In the genomic region with DNA sequence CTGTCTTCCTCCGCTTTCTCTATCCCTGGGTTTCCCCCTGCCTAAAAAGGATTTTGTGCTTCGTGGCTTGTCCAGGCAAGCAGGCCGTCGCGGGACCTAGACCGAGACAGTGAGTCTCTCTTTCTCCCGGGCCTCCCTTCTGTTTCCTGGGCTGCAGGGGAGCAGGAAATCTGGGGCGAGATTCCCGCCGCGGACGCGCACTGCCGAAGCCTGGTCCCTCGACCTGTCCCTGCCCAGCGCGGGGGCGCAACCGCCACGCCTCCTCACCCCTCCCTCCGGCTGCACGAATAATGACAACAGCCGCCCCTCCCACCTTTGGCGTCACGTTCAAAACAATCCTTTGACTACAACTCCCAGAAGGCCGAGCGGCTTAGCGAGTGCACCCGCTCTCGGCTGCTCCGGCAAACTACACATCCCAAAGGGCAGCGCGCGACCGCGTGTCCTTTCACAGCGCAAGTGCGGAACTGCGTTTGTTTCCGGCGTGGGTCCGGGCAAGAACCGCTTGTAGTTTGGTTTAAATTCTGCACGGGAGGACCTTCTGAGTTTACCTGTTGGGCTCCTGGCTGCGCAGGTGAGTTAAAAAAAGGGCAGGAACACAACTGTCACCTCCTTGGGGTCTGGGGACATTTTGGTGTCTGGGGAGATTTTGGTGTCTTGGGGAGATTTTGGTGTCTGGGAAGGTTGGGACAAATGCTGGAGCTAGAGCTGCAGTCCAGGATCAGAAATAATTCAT, we compare ENCODE assay signal across 8 cellular contexts. TPM values are rescaled to one million over a fixed set of nuclear protein-coding genes. Genes with fewer than 3 reads are reported as not detected.
DNase-seq lines count a peak whose midpoint lies in the region; ATAC-seq and TF ChIP-seq lines count a peak whose summit lies in the region.

CLP1 (plus strand) TSS at position 473 of the 733 bp plus-strand sequence. CDS start 1,715 bp downstream, outside the sequence.

- H3K27ac ChIP-seq in SK-N-SH (ENCODE audit: low read depth in 2 of 2, low read length in 1 of 2) (peak within 1 kb of the TSS; percentile 71 to 80), testis (peak within 1 kb of the TSS; percentile 72 to 91)

- POLR2A ChIA-PET in SK-N-SH (lab: Yijun Ruan, JAX): no interaction called here

- DNase-seq in GM04504 (ENCODE audit: low read depth) (peak; percentile 98), NCI-H1048 (lab: John Stamatoyannopoulos, UW) (peak; percentile 97), SK-N-SH (peak; percentile 95), globus pallidus (ENCODE audit: low spot score) (peak; percentile 99), occipital lobe (lab: John Stamatoyannopoulos, UW) (peak; percentile 99), testis (peak; percentile 100)
- peak; percentile 99 for DNase-seq in activated naive CD4-positive, alpha-beta T cell treated with anti-CD3 and anti-CD28 coated beads, Interleukin-2, amount 50 U/mL, for 16 hours

- intact Hi-C loops in testis (cut with DNase I; ENCODE audit: low total_unique reads): no loop called here

- TF ChIP-seq CTCF in SK-N-SH (IDR thresholded peaks at IDR 0.05) (no peak), testis (IDR thresholded peaks at IDR 0.05) (peak in 1 of 3 experiments; percentile 4)

- H3K79me2 ChIP-seq in SK-N-SH (ENCODE audit: insufficient read depth): peaks cover 36% of the 10 kb centered on the region

- H2AFZ ChIP-seq in SK-N-SH (ENCODE audit: low read depth): peak within 1 kb of the TSS; percentile 83

- H3K4me3 ChIP-seq in SK-N-SH (ENCODE audit: low read depth in 2 of 2, low read length in 1 of 2): peak within 1 kb of the TSS; percentile 71 to 85
- peak within 1 kb of the TSS; percentile 63 to 68 for H3K4me3 ChIP-seq in testis

- TF ChIP-seq RAD21 in SK-N-SH (IDR thresholded peaks at IDR 0.05; ENCODE audit: low read length): no peak

- no peaks in the 10 kb centered on the region for H3K9me2 ChIP-seq in SK-N-SH

- no peaks in the 10 kb centered on the region for H4K20me1 ChIP-seq in SK-N-SH (ENCODE audit: insufficient read depth)

- peaks cover 0 to 2% of the 10 kb centered on the region in 2 experiments; a peak in 2 of 4 replicates for H3K4me1 ChIP-seq in SK-N-SH (ENCODE audit: control insufficient read depth in 1 of 2, insufficient read depth in 2 of 2, low read depth in 1 of 2, low read length in 1 of 2)
- H3K4me1 ChIP-seq in testis: peaks cover 7% of the 10 kb centered on the region

- CTCF ChIA-PET in SK-N-SH (lab: Yijun Ruan, JAX): interaction anchor here (1.1 to 2.7 kb wide), 5 partner anchors 9 to 199 kb away, joined by 3 to 14 read pairs (median 5); partner anchors contain the start of gene UBE2L6

- no peak for TF ChIP-seq EP300 in SK-N-SH (IDR thresholded peaks at IDR 0.05; ENCODE audit: borderline replicate concordance in 1 of 2, low read depth in 1 of 2, low read length in 1 of 2)

- peak within 1 kb of the TSS; percentile 75 for H3K4me2 ChIP-seq in SK-N-SH

- H3K27me3 ChIP-seq in SK-N-SH (ENCODE audit: insufficient read depth) (no peaks in the 10 kb centered on the region), testis (no peaks in the 10 kb centered on the region)

- H3F3A ChIP-seq in SK-N-SH (replicated peaks; ENCODE audit: insufficient read depth): peaks cover 15% of the 10 kb centered on the region

- H3K36me3 ChIP-seq in SK-N-SH (replicated peaks in 1 of 2; ENCODE audit: control insufficient read depth in 1 of 2, insufficient read depth in 2 of 2, low read length in 1 of 2) (peaks cover 24 to 26% of the 10 kb centered on the region in 2 experiments), testis (ENCODE audit: low read depth, missing control alignments) (no peaks in the 10 kb centered on the region)

- TF ChIP-seq POLR2A in testis (IDR thresholded peaks at IDR 0.05): peak; percentile 41

- no peaks in the 10 kb centered on the region for H3K9me3 ChIP-seq in SK-N-SH
- H3K9me3 ChIP-seq in testis: no peaks in the 10 kb centered on the region

- H3K9ac ChIP-seq in SK-N-SH: peak within 1 kb of the TSS; percentile 71

- ATAC-seq in HG02571 (IDR thresholded peaks at IDR 0.05; ENCODE audit: unreplicated experiment): peak; percentile 97

- WGBS in SK-N-SH (ENCODE audit: low lambda C conversion rate): 3% methylated on average over 25 of the region's 45 CpGs
- WGBS in testis, 2 donors: 0 to 1% methylated on average over 22 to 35 of the region's 45 CpGs

TF ChIP-seq in SK-N-SH, 30 proteins besides CTCF, POLR2A, EP300 and RAD21 (continues in another document):
- TF ChIP-seq, protein P1, sequence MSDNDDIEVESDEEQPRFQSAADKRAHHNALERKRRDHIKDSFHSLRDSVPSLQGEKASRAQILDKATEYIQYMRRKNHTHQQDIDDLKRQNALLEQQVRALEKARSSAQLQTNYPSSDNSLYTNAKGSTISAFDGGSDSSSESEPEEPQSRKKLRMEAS (IDR thresholded peaks at IDR 0.05; ENCODE audit: low read depth): peak; percentile 90
- TF ChIP-seq NRF1 (IDR thresholded peaks at IDR 0.05; ENCODE audit: low read depth, low read length): peak; percentile 78; the same call in 1 of the 2 replicates
- TF ChIP-seq, protein P2, sequence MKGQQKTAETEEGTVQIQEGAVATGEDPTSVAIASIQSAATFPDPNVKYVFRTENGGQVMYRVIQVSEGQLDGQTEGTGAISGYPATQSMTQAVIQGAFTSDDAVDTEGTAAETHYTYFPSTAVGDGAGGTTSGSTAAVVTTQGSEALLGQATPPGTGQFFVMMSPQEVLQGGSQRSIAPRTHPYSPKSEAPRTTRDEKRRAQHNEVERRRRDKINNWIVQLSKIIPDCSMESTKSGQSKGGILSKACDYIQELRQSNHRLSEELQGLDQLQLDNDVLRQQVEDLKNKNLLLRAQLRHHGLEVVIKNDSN (IDR thresholded peaks at IDR 0.05; ENCODE audit: borderline replicate concordance, low read depth): peak; percentile 89
- 0 out of 2 replicates have a peak, but pooled peaks have one; percentile 3 for TF ChIP-seq PBX3 (IDR thresholded peaks at IDR 0.05)
- TF ChIP-seq CHD2 (IDR thresholded peaks at IDR 0.05; ENCODE audit: low read length, partially characterized antibody): peak; percentile 98
- TF ChIP-seq SIN3A (IDR thresholded peaks at IDR 0.05; ENCODE audit: borderline replicate concordance, low read depth, low read length): 0 out of 2 replicates have a peak, but pooled peaks have one; percentile 64
- TF ChIP-seq ELF1 (IDR thresholded peaks at IDR 0.05): peak; percentile 93
- TF ChIP-seq, protein P3, sequence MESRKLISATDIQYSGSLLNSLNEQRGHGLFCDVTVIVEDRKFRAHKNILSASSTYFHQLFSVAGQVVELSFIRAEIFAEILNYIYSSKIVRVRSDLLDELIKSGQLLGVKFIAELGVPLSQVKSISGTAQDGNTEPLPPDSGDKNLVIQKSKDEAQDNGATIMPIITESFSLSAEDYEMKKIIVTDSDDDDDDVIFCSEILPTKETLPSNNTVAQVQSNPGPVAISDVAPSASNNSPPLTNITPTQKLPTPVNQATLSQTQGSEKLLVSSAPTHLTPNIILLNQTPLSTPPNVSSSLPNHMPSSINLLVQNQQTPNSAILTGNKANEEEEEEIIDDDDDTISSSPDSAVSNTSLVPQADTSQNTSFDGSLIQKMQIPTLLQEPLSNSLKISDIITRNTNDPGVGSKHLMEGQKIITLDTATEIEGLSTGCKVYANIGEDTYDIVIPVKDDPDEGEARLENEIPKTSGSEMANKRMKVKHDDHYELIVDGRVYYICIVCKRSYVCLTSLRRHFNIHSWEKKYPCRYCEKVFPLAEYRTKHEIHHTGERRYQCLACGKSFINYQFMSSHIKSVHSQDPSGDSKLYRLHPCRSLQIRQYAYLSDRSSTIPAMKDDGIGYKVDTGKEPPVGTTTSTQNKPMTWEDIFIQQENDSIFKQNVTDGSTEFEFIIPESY (IDR thresholded peaks at IDR 0.05; ENCODE audit: borderline replicate concordance, low read depth): peak; percentile 94
- TF ChIP-seq, protein P4, sequence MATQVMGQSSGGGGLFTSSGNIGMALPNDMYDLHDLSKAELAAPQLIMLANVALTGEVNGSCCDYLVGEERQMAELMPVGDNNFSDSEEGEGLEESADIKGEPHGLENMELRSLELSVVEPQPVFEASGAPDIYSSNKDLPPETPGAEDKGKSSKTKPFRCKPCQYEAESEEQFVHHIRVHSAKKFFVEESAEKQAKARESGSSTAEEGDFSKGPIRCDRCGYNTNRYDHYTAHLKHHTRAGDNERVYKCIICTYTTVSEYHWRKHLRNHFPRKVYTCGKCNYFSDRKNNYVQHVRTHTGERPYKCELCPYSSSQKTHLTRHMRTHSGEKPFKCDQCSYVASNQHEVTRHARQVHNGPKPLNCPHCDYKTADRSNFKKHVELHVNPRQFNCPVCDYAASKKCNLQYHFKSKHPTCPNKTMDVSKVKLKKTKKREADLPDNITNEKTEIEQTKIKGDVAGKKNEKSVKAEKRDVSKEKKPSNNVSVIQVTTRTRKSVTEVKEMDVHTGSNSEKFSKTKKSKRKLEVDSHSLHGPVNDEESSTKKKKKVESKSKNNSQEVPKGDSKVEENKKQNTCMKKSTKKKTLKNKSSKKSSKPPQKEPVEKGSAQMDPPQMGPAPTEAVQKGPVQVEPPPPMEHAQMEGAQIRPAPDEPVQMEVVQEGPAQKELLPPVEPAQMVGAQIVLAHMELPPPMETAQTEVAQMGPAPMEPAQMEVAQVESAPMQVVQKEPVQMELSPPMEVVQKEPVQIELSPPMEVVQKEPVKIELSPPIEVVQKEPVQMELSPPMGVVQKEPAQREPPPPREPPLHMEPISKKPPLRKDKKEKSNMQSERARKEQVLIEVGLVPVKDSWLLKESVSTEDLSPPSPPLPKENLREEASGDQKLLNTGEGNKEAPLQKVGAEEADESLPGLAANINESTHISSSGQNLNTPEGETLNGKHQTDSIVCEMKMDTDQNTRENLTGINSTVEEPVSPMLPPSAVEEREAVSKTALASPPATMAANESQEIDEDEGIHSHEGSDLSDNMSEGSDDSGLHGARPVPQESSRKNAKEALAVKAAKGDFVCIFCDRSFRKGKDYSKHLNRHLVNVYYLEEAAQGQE (IDR thresholded peaks at IDR 0.05; ENCODE audit: low read depth, low read length): no peak
- peak; percentile 87 for TF ChIP-seq GABPA (IDR thresholded peaks at IDR 0.05; ENCODE audit: low read depth)
- TF ChIP-seq POLR2AphosphoS5 (IDR thresholded peaks at IDR 0.05; ENCODE audit: low read depth, low read length): peak; percentile 77

RNA-seq across cellular contexts. Expression of gene CLP1, which starts in this region (rescaled TPM):
- 18.1 and 25.8 TPM in 2 replicates for polyA plus RNA-seq in SK-N-SH (2012; rRNA removed)
- polyA plus RNA-seq in SK-N-SH (2012; cell fraction: cytosol; rRNA removed): 20.0 and 22.9 TPM in 2 replicates
- polyA plus RNA-seq in SK-N-SH (2012; cell fraction: nucleus; rRNA removed): 14.7 and 19.9 TPM in 2 replicates
- total RNA-seq in occipital lobe: 15.1 TPM
- total RNA-seq in testis: 10 to 100 TPM; 15.5 to 19.8 TPM
- 14.4 TPM for polyA plus RNA-seq in testis (ENCODE audit: insufficient read depth, low read depth, low replicate concordance)

Comparison
In these comparisons a context has a peak if more than half of its experiments do, and no peak if none do; other contexts are left out.
1. Peak in every context shown above with its lines: DNase-seq, ATAC-seq, H3K4me3 ChIP-seq and H3K27ac ChIP-seq.